In genomic region chr1:19352839-19353238, GRCh38 we compare ENCODE assay signal across 19 cellular contexts. TPM values are rescaled to one million over a fixed set of nuclear protein-coding genes. Genes with fewer than 3 reads are reported as not detected.
DNase-seq lines count a peak whose midpoint lies in the region; ATAC-seq and TF ChIP-seq lines count a peak whose summit lies in the region.
"Had no signal": no experiment of that assay in that cellular context is flagged by ENCODE, and none has a peak within 500 bp of the region (broad histone marks: within the 10 kb centered on the region; RNA-seq: fewer than 3 reads in every experiment).

No MANE protein-coding gene starts in this region.

- TF ChIP-seq EP300 in sigmoid colon (IDR thresholded peaks at IDR 0.05), result no peak

- ATAC-seq in GM23338, result no peak
- ATAC-seq: psoas muscle had no signal

- 32 to 60% methylated on average over 2 to 12 of the region's 14 CpGs for WGBS in esophagus squamous epithelium, 2 donors
- 91 to 92% methylated on average over 14 of the region's 14 CpGs for WGBS in sigmoid colon, 2 donors

- 0 out of 2 replicates have a peak, but pooled peaks cover 11% of the 10 kb centered on the region for H3F3A ChIP-seq in GM23338 (replicated peaks; ENCODE audit: low read depth)

- H3K4me3 ChIP-seq in GM23338 (no peak overlapping the region), esophagus squamous epithelium (no peak overlapping the region), sigmoid colon (no peak overlapping the region)
- H3K4me3 ChIP-seq: lung, psoas muscle, SK-N-MC had no signal

- peaks cover 60% of the 10 kb centered on the region for H3K36me3 Mint-ChIP-seq in GM23338 (ENCODE audit: low read depth)

- TF ChIP-seq CTCF in GM23338 (conservative IDR thresholded peaks at IDR 0.05; ENCODE audit: low read depth in 2 of 2), result no peak
- no peak for TF ChIP-seq CTCF in VCaP (conservative IDR thresholded peaks at IDR 0.05)
- no peak for TF ChIP-seq CTCF in esophagus squamous epithelium (IDR thresholded peaks at IDR 0.05)
- TF ChIP-seq CTCF in sigmoid colon (IDR thresholded peaks at IDR 0.05), result no peak

- H3K9me2 ChIP-seq in GM23338 (ENCODE audit: insufficient read depth), result no peaks in the 10 kb centered on the region

- H3K36me3 ChIP-seq in GM23338 (ENCODE audit: insufficient read depth) (0 out of 2 replicates have a peak, but pooled peaks cover 5% of the 10 kb centered on the region), esophagus squamous epithelium (peaks cover 25 to 98% (median 41%) of the 10 kb centered on the region in 3 donors), sigmoid colon (peaks cover 33 to 77% (median 43%) of the 10 kb centered on the region in 4 donors)

- H3K9me3 ChIP-seq in esophagus squamous epithelium, result no peaks in the 10 kb centered on the region
- no peaks in the 10 kb centered on the region for H3K9me3 ChIP-seq in sigmoid colon
- H3K9me3 ChIP-seq: psoas muscle had no signal

- intact Hi-C loops in esophagus squamous epithelium (cut with DNase I), result no loop called here
- intact Hi-C loops in sigmoid colon (cut with DNase I), result loop anchor here (5.0 kb wide), 1 partner anchor 34 kb away; no protein-coding TSS in a partner anchor

- peak overlapping the region; percentile 9 for H3K4me2 ChIP-seq in GM23338

- TF ChIP-seq POLR2A in esophagus squamous epithelium (IDR thresholded peaks at IDR 0.05), result no peak
- no peak for TF ChIP-seq POLR2A in sigmoid colon (IDR thresholded peaks at IDR 0.05)

- DNase-seq in GM23338 (ENCODE audit: low spot score) (no peak), esophagus squamous epithelium (lab: John Stamatoyannopoulos, UW) (no peak), sigmoid colon (no peak), COLO829 (ENCODE audit: low spot score) (no peak), SKM-1 (lab: John Stamatoyannopoulos, UW; ENCODE audit: unreplicated experiment) (no peak), GF-D8 (lab: John Stamatoyannopoulos, UW) (no peak)
- DNase-seq: activated CD4-positive, alpha-beta T cell treated with anti-CD3 and anti-CD28 coated beads, Interleukin-2, amount 10 ng/mL, durations not matched to agents 24 days and 14 days; brain microvascular endothelial cell; EL; HFFc6; NCI-H2227 treated with DMSO at 0.1 percent for 48 hours; psoas muscle; RPMI8226; T-helper 2 cell had no signal

- H4K20me1 ChIP-seq in GM23338 (replicated peaks; ENCODE audit: insufficient read depth), result peaks cover 26% of the 10 kb centered on the region

- H3K79me2 ChIP-seq in GM23338 (replicated peaks; ENCODE audit: insufficient read depth), result peaks cover 7% of the 10 kb centered on the region; the same call in 1 of the 2 replicates

- peaks cover 22% of the 10 kb centered on the region for H3K27me3 Mint-ChIP-seq in GM23338 (ENCODE audit: insufficient read depth, low read depth, poor library complexity)
- H3K27me3 Mint-ChIP-seq: activated CD4-positive, alpha-beta T cell treated with anti-CD3 and anti-CD28 coated beads, Interleukin-2, amount 10 ng/mL, durations not matched to agents 24 days and 14 days; IgD-negative memory B cell had no signal

- H3K4me3 Mint-ChIP-seq in GM23338, result no peak overlapping the region
- H3K4me3 Mint-ChIP-seq: activated CD4-positive, alpha-beta T cell treated with anti-CD3 and anti-CD28 coated beads, Interleukin-2, amount 10 ng/mL, durations not matched to agents 24 days and 14 days; HFFc6; IgD-negative memory B cell had no signal

- no peak overlapping the region for H3K27ac ChIP-seq in GM23338 (ENCODE audit: low read depth)
- peak overlapping the region; percentile 88 for H3K27ac ChIP-seq in VCaP
- peak overlapping the region; percentile 62 to 82 (median 72) for H3K27ac ChIP-seq in esophagus squamous epithelium
- peak overlapping the region; percentile 62 to 73 (median 69) for H3K27ac ChIP-seq in sigmoid colon
- H3K27ac ChIP-seq: brain microvascular endothelial cell, C4-2B, psoas muscle, SK-N-MC had no signal

- H3K27ac Mint-ChIP-seq in GM23338, result peak overlapping the region; percentile 70; the same call in 1 of the 2 replicates
- H3K27ac Mint-ChIP-seq: activated CD4-positive, alpha-beta T cell treated with anti-CD3 and anti-CD28 coated beads, Interleukin-2, amount 10 ng/mL, durations not matched to agents 24 days and 14 days had no signal

- H3K4me1 ChIP-seq in GM23338 (ENCODE audit: insufficient read depth) (peaks cover 16% of the 10 kb centered on the region), esophagus squamous epithelium (peaks cover 28 to 92% (median 52%) of the 10 kb centered on the region in 3 donors), sigmoid colon (peaks cover 0 to 49% (median 41%) of the 10 kb centered on the region in 4 donors)
- H3K4me1 ChIP-seq: psoas muscle had no signal

- no peak overlapping the region for H2AFZ ChIP-seq in GM23338

- H3K27me3 ChIP-seq in GM23338 (ENCODE audit: insufficient read depth) (no peaks in the 10 kb centered on the region), esophagus squamous epithelium (no peaks in the 10 kb centered on the region), sigmoid colon (no peaks in the 10 kb centered on the region)
- H3K27me3 ChIP-seq: brain microvascular endothelial cell had no signal

- H3K4me1 Mint-ChIP-seq in GM23338, result peaks cover 35% of the 10 kb centered on the region
- H3K4me1 Mint-ChIP-seq: IgD-negative memory B cell had no signal

- no peaks in the 10 kb centered on the region for H3K9me3 Mint-ChIP-seq in GM23338
- H3K9me3 Mint-ChIP-seq: activated CD4-positive, alpha-beta T cell treated with anti-CD3 and anti-CD28 coated beads, Interleukin-2, amount 10 ng/mL, durations not matched to agents 24 days and 14 days; HFFc6; IgD-negative memory B cell had no signal

TF ChIP-seq in GM23338, 12 proteins besides CTCF, POLR2A, EP300 and RAD21 (continues in another document):
- TF ChIP-seq ZNF331 (CRISPR knock-in tag; IDR thresholded peaks at IDR 0.05; ENCODE audit: low read depth) (no peak), EZH2 (IDR thresholded peaks at IDR 0.05; ENCODE audit: low read depth, unreplicated experiment) (no peak), JUNB (IDR thresholded peaks at IDR 0.05; ENCODE audit: unreplicated experiment) (no peak), POLR2AphosphoS5 (IDR thresholded peaks at IDR 0.05; ENCODE audit: low read depth) (no peak), ZNF114 (CRISPR knock-in tag; IDR thresholded peaks at IDR 0.05) (no peak), REST (IDR thresholded peaks at IDR 0.05; ENCODE audit: unreplicated experiment) (no peak), STAT1 (IDR thresholded peaks at IDR 0.05; ENCODE audit: unreplicated experiment) (no peak), ETS1 (IDR thresholded peaks at IDR 0.05) (no peak)

RNA-seq across cellular contexts. Expression of gene SLC66A1, which starts 40.7 kb away (rescaled TPM):
- 19.7 and 24.4 TPM in 2 replicates for total RNA-seq in GM23338 (2014; rRNA removed; shearing (Covaris generic))
- 6.9 and 8.6 TPM in 2 replicates for polyA plus RNA-seq in GM23338 (2016; fragmentation: Nextera tagmentation; extraction: Ambion mirVana)
- total RNA-seq in esophagus squamous epithelium, result 10 to 100 TPM in 2 of 4 donors, 1 to 10 TPM in 2; 6.8 to 14.3 (median 10.3) TPM
- 10 to 100 TPM in 1 of 4 donors, 1 to 10 TPM in 3; 7.5 to 15.2 (median 8.8) TPM for total RNA-seq in sigmoid colon
- 10 to 100 TPM in 1 of 3 donors, 1 to 10 TPM in 2; 5.1 to 16.0 (median 7.2) TPM for polyA plus RNA-seq in sigmoid colon

RNA-seq across cellular contexts. Expression of gene AKR7A2, which starts 40.9 kb away (rescaled TPM):
- 53.6 and 60.0 TPM in 2 replicates for total RNA-seq in GM23338 (2014; rRNA removed; shearing (Covaris generic))
- polyA plus RNA-seq in GM23338 (2016; fragmentation: Nextera tagmentation; extraction: Ambion mirVana), result 18.2 and 20.8 TPM in 2 replicates
- 10 to 100 TPM; 57.7 to 93.4 (median 70.3) TPM for total RNA-seq in esophagus squamous epithelium
- 100 to 1,000 TPM in 1 of 4 donors, 10 to 100 TPM in 3; 55.8 to 110 (median 77.2) TPM for total RNA-seq in sigmoid colon
- 10 to 100 TPM; 64.2 to 99.6 (median 84.1) TPM for polyA plus RNA-seq in sigmoid colon
